ENCODE assay signal across 1 cellular context in the genomic region with DNA sequence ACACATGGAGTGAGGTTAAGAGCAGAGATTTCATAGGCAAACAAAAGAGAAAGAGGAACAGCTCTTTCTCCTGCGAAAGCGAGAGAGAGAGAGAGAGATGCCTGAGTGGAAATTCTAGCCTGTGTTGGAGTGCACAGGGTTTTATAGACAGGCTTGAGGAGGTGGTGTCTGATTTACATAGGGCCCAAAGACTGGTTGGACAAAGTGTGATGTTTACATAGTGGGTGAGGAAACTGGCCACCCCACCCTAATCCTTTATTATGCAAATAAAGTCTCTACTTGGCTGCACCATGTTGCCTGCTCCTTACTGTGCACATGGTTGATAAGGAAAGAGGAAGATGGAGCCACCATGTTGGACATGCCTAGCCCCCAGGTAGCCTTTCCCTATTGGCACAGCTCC.
TF ChIP-seq lines count a peak whose summit lies in the region.

No MANE protein-coding gene starts in this region.

TF ChIP-seq in H1, 55 proteins besides CTCF, POLR2A, EP300 and RAD21 (continued from another document):
- no peak for TF ChIP-seq USF2 (IDR thresholded peaks at IDR 0.05; ENCODE audit: low read length)
- TF ChIP-seq, protein P1, sequence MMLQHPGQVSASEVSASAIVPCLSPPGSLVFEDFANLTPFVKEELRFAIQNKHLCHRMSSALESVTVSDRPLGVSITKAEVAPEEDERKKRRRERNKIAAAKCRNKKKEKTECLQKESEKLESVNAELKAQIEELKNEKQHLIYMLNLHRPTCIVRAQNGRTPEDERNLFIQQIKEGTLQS (IDR thresholded peaks at IDR 0.05; ENCODE audit: insufficient read depth, low read depth, low read length) = no peak
- TF ChIP-seq TAF7 (optimal IDR thresholded peaks at IDR 0.05; ENCODE audit: borderline replicate concordance, low read depth, low read length) = no peak
- TF ChIP-seq CHD2 (IDR thresholded peaks at IDR 0.05; ENCODE audit: low read length) = no peak
- TF ChIP-seq, protein P2, sequence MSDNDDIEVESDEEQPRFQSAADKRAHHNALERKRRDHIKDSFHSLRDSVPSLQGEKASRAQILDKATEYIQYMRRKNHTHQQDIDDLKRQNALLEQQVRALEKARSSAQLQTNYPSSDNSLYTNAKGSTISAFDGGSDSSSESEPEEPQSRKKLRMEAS (IDR thresholded peaks at IDR 0.05) = no peak
